ENCODE assay signal across 15 cellular contexts in the genomic region with DNA sequence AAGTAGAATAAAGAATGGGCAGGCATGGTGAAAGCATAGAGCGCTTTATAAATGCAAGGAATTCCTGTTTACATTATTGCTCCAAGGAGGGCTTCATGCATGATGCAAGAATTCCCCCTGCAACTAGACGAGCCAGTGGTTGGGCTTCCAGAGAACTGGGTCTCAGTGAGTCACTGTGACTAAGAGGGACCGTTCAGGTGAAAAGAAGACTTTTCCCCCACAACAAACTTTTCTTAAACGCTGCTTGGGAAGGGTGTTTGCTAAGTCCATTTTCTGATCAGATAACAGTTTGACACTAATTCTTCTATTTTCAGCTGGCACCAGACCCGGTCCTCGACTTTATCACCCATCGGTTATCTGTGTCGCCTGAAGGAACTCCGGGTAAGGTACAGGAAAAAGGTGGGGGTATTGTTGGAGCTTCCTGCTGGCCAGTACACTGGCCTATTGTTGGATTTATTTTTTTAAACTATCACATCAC. TPM values are rescaled to one million over a fixed set of nuclear protein-coding genes. Genes with fewer than 3 reads are reported as not detected.
DNase-seq lines count a peak whose midpoint lies in the region; ATAC-seq and TF ChIP-seq lines count a peak whose summit lies in the region.
"Had no signal": no experiment of that assay in that cellular context is flagged by ENCODE, and none has a peak within 500 bp of the region (broad histone marks: within the 10 kb centered on the region; RNA-seq: fewer than 3 reads in every experiment).

No MANE protein-coding gene starts in this region.

- TF ChIP-seq CTCF in transverse colon (IDR thresholded peaks at IDR 0.05), result no peak

- in situ Hi-C loops in transverse colon (cut with MboI; ENCODE audit: low pct_ligation_motif_present in 1 of 4, low pct_unique_long_range_greater_than_20kb in 1 of 4, low sequenced_read_pairs in 3 of 4), result no loop called here

- no peak for TF ChIP-seq EP300 in transverse colon (IDR thresholded peaks at IDR 0.05; ENCODE audit: low read depth)

- TF ChIP-seq POLR2A in transverse colon (IDR thresholded peaks at IDR 0.05), result no peak

- H3K9ac ChIP-seq in HUES64 (ENCODE audit: low read depth, low read length) (no peak overlapping the region), subcutaneous abdominal adipose tissue (ENCODE audit: low read length in 5 of 5) (no peak overlapping the region)

- H3K4me3 ChIP-seq in HUES64 (ENCODE audit: low read length) (no peak overlapping the region), subcutaneous abdominal adipose tissue (ENCODE audit: low read depth in 1 of 5, low read length in 5 of 5) (no peak overlapping the region), transverse colon (no peak overlapping the region)
- H3K4me3 ChIP-seq: dorsolateral prefrontal cortex had no signal

- H3K27ac ChIP-seq in HUES64 (ENCODE audit: low read depth, low read length) (peak overlapping the region; percentile 40; the same call in 1 of the 2 replicates), subcutaneous abdominal adipose tissue (ENCODE audit: low read depth, low read length) (peak overlapping the region; percentile 57), transverse colon (no peak overlapping the region)

- 71% methylated on average over 9 of the region's 9 CpGs for WGBS in HUES64
- WGBS in transverse colon (ENCODE audit: low coverage in 1 of 2), 2 donors, result 66 to 74% methylated on average over 9 of the region's 9 CpGs

- H3K9me3 ChIP-seq in HUES64 (ENCODE audit: insufficient read depth, low read depth, low read length), result no peaks in the 10 kb centered on the region
- no peaks in the 10 kb centered on the region for H3K9me3 ChIP-seq in subcutaneous abdominal adipose tissue (ENCODE audit: control insufficient read depth in 5 of 5, low read length in 5 of 5)
- H3K9me3 ChIP-seq in transverse colon, result no peaks in the 10 kb centered on the region

- intact Hi-C loops in transverse colon (cut with DNase I; ENCODE audit: low total_unique reads), result no loop called here

- no peak for ATAC-seq in GM21723 (IDR thresholded peaks at IDR 0.05; ENCODE audit: unreplicated experiment)

- H3K27me3 ChIP-seq in HUES64 (ENCODE audit: insufficient read depth, low read length), result no peaks in the 10 kb centered on the region
- H3K27me3 ChIP-seq in subcutaneous abdominal adipose tissue (ENCODE audit: control insufficient read depth in 5 of 5, insufficient read depth in 4 of 5, low read length in 5 of 5), result no peaks in the 10 kb centered on the region
- H3K27me3 ChIP-seq in transverse colon, result no peaks in the 10 kb centered on the region
- H3K27me3 ChIP-seq: dorsolateral prefrontal cortex had no signal

- DNase-seq in dermis microvascular lymphatic vessel endothelial cell (ENCODE audit: low read depth in 2 of 2) (peak; percentile 88 to 97), iris pigment epithelial cell (ENCODE audit: low read depth) (peak; percentile 82), activated gamma-delta T cell (lab: John Stamatoyannopoulos, UW) (no peak), transverse colon (no peak), HT-29 (ENCODE audit: low spot score) (no peak)
- DNase-seq: activated CD4-positive, alpha-beta T cell treated with anti-CD3 and anti-CD28 coated beads, Interleukin-2, amount 50 U/mL, for 48 hours; activated naive CD4-positive, alpha-beta T cell treated with Interleukin-2 at 50 U/mL for 16 hours; CD4-positive, CD25-positive, alpha-beta regulatory T cell; dorsolateral prefrontal cortex; NCI-H1436; nephron progenitor cell; stimulated activated CD4-positive, alpha-beta T cell treated with anti-CD3 and anti-CD28 coated beads, Interleukin-15, amount 100 ng/mL, for 24 hours had no signal

- H3K36me3 ChIP-seq in HUES64 (ENCODE audit: insufficient read depth, low read length), result no peaks in the 10 kb centered on the region
- no peaks in the 10 kb centered on the region for H3K36me3 ChIP-seq in subcutaneous abdominal adipose tissue (ENCODE audit: control insufficient read depth in 5 of 5, insufficient read depth in 5 of 5, low read length in 5 of 5)
- H3K36me3 ChIP-seq in transverse colon, result no peaks in the 10 kb centered on the region

- H3K4me1 ChIP-seq in HUES64 (ENCODE audit: insufficient read depth, low read length) (peaks cover 40% of the 10 kb centered on the region), subcutaneous abdominal adipose tissue (ENCODE audit: control insufficient read depth in 5 of 5, insufficient read depth in 5 of 5, low read length in 5 of 5) (peaks cover 0 to 46% (median 2%) of the 10 kb centered on the region in 5 donors), transverse colon (no peaks in the 10 kb centered on the region)

RNA-seq across cellular contexts. Expression of a gene that starts 40.1 kb away (rescaled TPM):
- polyA plus RNA-seq in HUES64 (2013, experiment 1 of 2), result 43.8 TPM
- 57.0 TPM for polyA plus RNA-seq in HUES64 (2013, experiment 2 of 2)
- total RNA-seq in dermis microvascular lymphatic vessel endothelial cell (360 and 479 TPM in 2 replicates), transverse colon (10 to 100 TPM in 1 of 4 donors, 1 to 10 TPM in 3; 7.0 to 46.6 (median 8.9) TPM)
- not detected in 2 replicates for total RNA-seq in HT-29 (2014; rRNA removed; shearing (Covaris generic))
- total RNA-seq: CD4-positive, CD25-positive, alpha-beta regulatory T cell had no signal
- polyA plus RNA-seq: CD4-positive, CD25-positive, alpha-beta regulatory T cell had no signal

Comparison
In these comparisons a context has a peak if more than half of its experiments do, and no peak if none do; other contexts are left out.
1. H3K27ac ChIP-seq: peak in HUES64 (single experiment) and subcutaneous abdominal adipose tissue (single experiment); none in transverse colon (0 of 4).
2. DNase-seq: peak in dermis microvascular lymphatic vessel endothelial cell (2 of 2) and iris pigment epithelial cell (single experiment); none in activated gamma-delta T cell (single experiment), transverse colon (single experiment) and HT-29 (single experiment).